Comparison of ENCODE assay signal across 30 cellular contexts in the genomic region with DNA sequence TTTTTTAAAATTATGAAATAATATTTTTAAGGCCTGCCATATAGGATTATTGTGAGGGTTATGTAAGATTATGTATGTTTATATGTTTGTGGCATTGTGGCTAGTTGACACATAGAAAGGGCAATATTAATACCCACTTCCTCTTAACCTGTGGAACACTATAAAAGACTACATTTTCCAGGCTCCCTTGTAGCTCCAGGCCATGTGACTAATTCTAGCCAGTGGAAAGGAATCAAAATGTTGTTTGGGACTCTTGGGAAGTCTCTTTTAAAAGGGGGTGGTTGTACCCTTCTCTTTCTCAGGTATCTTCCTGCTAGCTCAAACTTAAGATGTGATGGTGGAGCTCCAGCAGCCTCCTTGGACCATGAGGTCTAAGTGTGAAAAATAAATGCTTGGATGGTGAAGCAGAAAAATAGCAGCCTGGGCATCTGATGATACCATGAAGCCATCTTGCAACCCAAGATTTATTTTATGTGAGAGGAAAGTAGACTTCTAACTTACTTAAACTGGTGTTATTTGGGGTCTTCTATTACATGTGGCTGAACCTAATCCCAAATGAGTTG. TPM values are rescaled to one million over a fixed set of nuclear protein-coding genes. Genes with fewer than 3 reads are reported as not detected.
"Had no signal": no experiment of that assay in that cellular context is flagged by ENCODE, and none has a peak within 500 bp of the region (broad histone marks: within the 10 kb centered on the region; RNA-seq: fewer than 3 reads in every experiment).

No MANE protein-coding gene starts in this region.

- H2AFZ ChIP-seq: hepatocyte, parathyroid adenoma had no signal

- H3K27ac ChIP-seq: hepatocyte, left ventricle myocardium inferior, parathyroid adenoma, prostate gland, spleen, tibial artery, upper lobe of left lung, uterus had no signal

- H3K9me3 ChIP-seq: left ventricle myocardium inferior, prostate gland, tibial artery, upper lobe of left lung, uterus had no signal

- H3K4me3 ChIP-seq: hepatocyte, left ventricle myocardium inferior, lung, prostate gland, spleen, tibial artery, upper lobe of left lung, uterus had no signal

- H3K79me2 ChIP-seq: hepatocyte, parathyroid adenoma had no signal

- H3K27ac Mint-ChIP-seq: endodermal cell; naive B cell; nephron; stimulated activated memory B cell treated with anti-CD40 and anti-IgM and Interleukin-4, amounts not matched to agents 10 μg/mL and 1 μg/mL and 100 μg/mL, for 72 hours; stimulated activated naive CD8-positive, alpha-beta T cell treated with anti-CD3 and anti-CD28 coated beads, Interleukin-15, Interleukin-2, amounts not matched to agents 100 ng/mL and 50 ng/mL, for 24 hours had no signal

- H3K4me1 ChIP-seq: left ventricle myocardium inferior, parathyroid adenoma, prostate gland, spleen, uterus had no signal

- H3K9ac ChIP-seq: parathyroid adenoma had no signal

- DNase-seq: effector CD4-positive, alpha-beta T cell; endodermal cell; erythroblast; foreskin melanocyte; head of caudate nucleus; kidney; left cardiac atrium; left ventricle myocardium inferior; mesendoderm; naive B cell; occipital lobe; spleen; stimulated activated CD4-positive, alpha-beta T cell treated with anti-CD3 and anti-CD28 coated beads, Interleukin-15, amount 100 ng/mL, for 24 hours; stimulated activated CD4-positive, alpha-beta T cell treated with anti-CD3 and anti-CD28 coated beads, Interleukin-1b, Interleukin-23, amount 100 ng/mL, for 48 hours; stimulated activated CD4-positive, alpha-beta T cell treated with anti-CD3 and anti-CD28 coated beads, Interleukin-4, amount 100 ng/mL, for 24 hours; tibial artery; upper lobe of left lung; uterus had no signal

- H3K36me3 ChIP-seq: left ventricle myocardium inferior, prostate gland, spleen, tibial artery, upper lobe of left lung, uterus had no signal

- H3K36me3 Mint-ChIP-seq: naive B cell; stimulated activated memory B cell treated with anti-CD40 and anti-IgM and Interleukin-4, amounts not matched to agents 10 μg/mL and 1 μg/mL and 100 μg/mL, for 72 hours had no signal

- H3K4me3 Mint-ChIP-seq: endodermal cell; naive B cell; nephron; stimulated activated memory B cell treated with anti-CD40 and anti-IgM and Interleukin-4, amounts not matched to agents 10 μg/mL and 1 μg/mL and 100 μg/mL, for 72 hours; stimulated activated naive CD8-positive, alpha-beta T cell treated with anti-CD3 and anti-CD28 coated beads, Interleukin-15, Interleukin-2, amounts not matched to agents 100 ng/mL and 50 ng/mL, for 24 hours had no signal

- ATAC-seq: left cardiac atrium; sciatic nerve; stimulated activated memory B cell treated with anti-CD40 and anti-IgM and Interleukin-4, amounts not matched to agents 10 μg/mL and 1 μg/mL and 100 μg/mL, for 72 hours had no signal

- H3K27me3 ChIP-seq: hepatocyte, upper lobe of left lung, uterus had no signal

- H3K4me1 Mint-ChIP-seq: endodermal cell; stimulated activated memory B cell treated with anti-CD40 and anti-IgM and Interleukin-4, amounts not matched to agents 10 μg/mL and 1 μg/mL and 100 μg/mL, for 72 hours had no signal

- H3K4me2 ChIP-seq: hepatocyte had no signal

- H3K9me3 Mint-ChIP-seq: endodermal cell; naive B cell; stimulated activated memory B cell treated with anti-CD40 and anti-IgM and Interleukin-4, amounts not matched to agents 10 μg/mL and 1 μg/mL and 100 μg/mL, for 72 hours; stimulated activated naive CD8-positive, alpha-beta T cell treated with anti-CD3 and anti-CD28 coated beads, Interleukin-15, Interleukin-2, amounts not matched to agents 100 ng/mL and 50 ng/mL, for 24 hours had no signal

RNA-seq across cellular contexts. Expression of a gene that starts 39.2 kb away (rescaled TPM):
- total RNA-seq: dermis microvascular lymphatic vessel endothelial cell, endothelial cell of umbilical vein, hepatocyte, left ventricle myocardium inferior, sciatic nerve, skeletal muscle tissue, temporal lobe had no signal
- polyA plus RNA-seq: endothelial cell of umbilical vein, hepatocyte had no signal
